3 cellular contexts compared by ENCODE assay signal in the genomic region with DNA sequence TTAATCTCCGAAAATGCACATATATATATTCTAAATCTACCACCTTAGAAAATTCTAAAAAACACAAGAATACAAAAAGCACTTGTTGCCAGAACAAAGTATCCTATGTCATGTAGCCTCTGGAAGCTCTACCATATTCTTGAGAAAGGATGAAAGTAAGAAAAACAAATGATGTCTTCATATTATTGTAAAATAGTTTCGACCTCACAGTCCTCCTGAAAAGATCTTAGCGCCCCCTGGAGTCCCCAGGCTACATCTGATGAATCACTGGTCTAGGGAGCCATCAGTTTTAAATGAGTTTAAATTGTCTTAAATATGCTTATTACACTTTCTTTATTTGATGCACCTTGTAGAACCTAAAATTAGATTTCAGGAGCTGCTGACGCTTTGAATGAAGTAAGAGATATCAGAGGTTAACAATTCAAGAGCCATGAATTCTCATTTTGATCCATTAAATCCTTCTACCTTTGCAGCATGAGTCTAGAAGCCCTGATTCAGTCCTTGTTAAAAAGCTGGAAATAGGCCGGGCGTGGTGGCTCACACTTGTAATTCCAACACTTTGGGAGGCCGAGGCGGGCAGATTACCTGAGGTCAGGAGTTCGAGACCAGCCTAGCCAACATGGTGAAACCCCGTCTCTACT.
A peak's percentile ranks its signal among the peaks of the same experiment; 100 is the strongest.
TF ChIP-seq lines count a peak whose summit lies in the region.

No MANE protein-coding gene starts in this region.

TF ChIP-seq in IMR-90, 13 proteins besides CTCF, POLR2A, EP300 and RAD21 (continued from another document):
- peak; percentile 38; the same call in 1 of the 2 replicates for TF ChIP-seq FOS (IDR thresholded peaks at IDR 0.05; ENCODE audit: low read depth, low read length)

TF ChIP-seq in SK-N-SH treated with all-trans-retinoic acid at 6 μM for 48 hours, 23 proteins besides CTCF, POLR2A, EP300 and RAD21 (continued from another document):
- TF ChIP-seq, protein P1, sequence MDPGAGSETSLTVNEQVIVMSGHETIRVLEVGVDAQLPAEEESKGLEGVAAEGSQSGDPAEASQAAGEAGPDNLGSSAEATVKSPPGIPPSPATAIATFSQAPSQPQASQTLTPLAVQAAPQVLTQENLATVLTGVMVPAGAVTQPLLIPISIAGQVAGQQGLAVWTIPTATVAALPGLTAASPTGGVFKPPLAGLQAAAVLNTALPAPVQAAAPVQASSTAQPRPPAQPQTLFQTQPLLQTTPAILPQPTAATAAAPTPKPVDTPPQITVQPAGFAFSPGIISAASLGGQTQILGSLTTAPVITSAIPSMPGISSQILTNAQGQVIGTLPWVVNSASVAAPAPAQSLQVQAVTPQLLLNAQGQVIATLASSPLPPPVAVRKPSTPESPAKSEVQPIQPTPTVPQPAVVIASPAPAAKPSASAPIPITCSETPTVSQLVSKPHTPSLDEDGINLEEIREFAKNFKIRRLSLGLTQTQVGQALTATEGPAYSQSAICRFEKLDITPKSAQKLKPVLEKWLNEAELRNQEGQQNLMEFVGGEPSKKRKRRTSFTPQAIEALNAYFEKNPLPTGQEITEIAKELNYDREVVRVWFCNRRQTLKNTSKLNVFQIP (CRISPR knock-in tag; IDR thresholded peaks at IDR 0.05; ENCODE audit: borderline replicate concordance, low read depth) = no peak
- TF ChIP-seq, protein P2, sequence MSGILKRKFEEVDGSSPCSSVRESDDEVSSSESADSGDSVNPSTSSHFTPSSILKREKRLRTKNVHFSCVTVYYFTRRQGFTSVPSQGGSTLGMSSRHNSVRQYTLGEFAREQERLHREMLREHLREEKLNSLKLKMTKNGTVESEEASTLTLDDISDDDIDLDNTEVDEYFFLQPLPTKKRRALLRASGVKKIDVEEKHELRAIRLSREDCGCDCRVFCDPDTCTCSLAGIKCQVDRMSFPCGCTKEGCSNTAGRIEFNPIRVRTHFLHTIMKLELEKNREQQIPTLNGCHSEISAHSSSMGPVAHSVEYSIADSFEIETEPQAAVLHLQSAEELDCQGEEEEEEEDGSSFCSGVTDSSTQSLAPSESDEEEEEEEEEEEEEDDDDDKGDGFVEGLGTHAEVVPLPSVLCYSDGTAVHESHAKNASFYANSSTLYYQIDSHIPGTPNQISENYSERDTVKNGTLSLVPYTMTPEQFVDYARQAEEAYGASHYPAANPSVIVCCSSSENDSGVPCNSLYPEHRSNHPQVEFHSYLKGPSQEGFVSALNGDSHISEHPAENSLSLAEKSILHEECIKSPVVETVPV (CRISPR knock-in tag; IDR thresholded peaks at IDR 0.05) = no peak
- TF ChIP-seq RARB (CRISPR knock-in tag; IDR thresholded peaks at IDR 0.05) (no peak), ZC3H10 (CRISPR knock-in tag; IDR thresholded peaks at IDR 0.05) (no peak), SNAI2 (CRISPR knock-in tag; IDR thresholded peaks at IDR 0.05) (no peak), ZNF70 (CRISPR knock-in tag; IDR thresholded peaks at IDR 0.05) (no peak)

TF ChIP-seq in GM12878, 131 proteins besides CTCF, POLR2A, EP300 and RAD21 (continued from another document):
- TF ChIP-seq RELA (IDR thresholded peaks at IDR 0.05; ENCODE audit: borderline replicate concordance, partially characterized antibody) (no peak), ZNF217 (IDR thresholded peaks at IDR 0.05) (no peak), ASH2L (IDR thresholded peaks at IDR 0.05; ENCODE audit: borderline replicate concordance, low read depth) (no peak), YY1 (IDR thresholded peaks at IDR 0.05; ENCODE audit: low read depth, low read length) (0 out of 2 replicates have a peak, but pooled peaks have one; percentile 20), SMC3 (IDR thresholded peaks at IDR 0.05; ENCODE audit: borderline replicate concordance, low read length) (peak; percentile 82; the same call in 1 of the 2 replicates), BMI1 (IDR thresholded peaks at IDR 0.05; ENCODE audit: borderline replicate concordance) (no peak)
